In the genomic region with DNA sequence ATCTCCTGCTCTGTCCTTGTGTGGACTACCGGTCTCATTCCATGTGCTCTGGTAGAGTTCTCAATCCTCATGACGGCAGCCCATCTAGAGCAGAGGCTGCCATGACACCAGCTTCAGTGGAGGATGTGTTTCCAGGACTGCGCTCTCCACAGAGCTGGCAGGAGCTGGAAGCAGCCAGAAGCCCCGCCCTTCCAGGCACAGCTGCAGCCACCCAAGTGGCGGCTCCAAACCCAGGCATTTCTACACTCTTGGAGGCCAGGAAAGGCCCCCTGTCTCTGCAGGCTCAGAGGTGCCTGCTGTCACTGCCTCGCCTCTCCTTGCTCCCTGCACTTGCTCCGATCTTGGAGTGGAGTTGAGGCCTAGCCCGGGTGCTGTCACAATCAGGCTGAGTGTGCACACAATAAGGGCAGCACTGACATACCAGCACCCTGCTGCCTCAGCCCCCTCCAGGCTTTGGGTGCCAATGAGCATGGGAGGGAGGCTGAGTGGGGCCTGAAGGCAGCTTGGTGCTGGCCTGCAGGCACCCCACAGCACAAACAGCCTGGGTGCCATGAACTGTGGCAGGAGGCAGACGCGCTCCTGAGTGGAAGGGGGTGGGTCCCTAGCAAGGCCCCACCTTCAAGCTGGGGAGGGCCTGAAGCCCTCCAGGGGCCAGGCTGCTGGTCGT, we compare ENCODE assay signal across 1 cellular context.
TF ChIP-seq lines count a peak whose summit lies in the region.

No MANE protein-coding gene starts in this region.

TF ChIP-seq in K562, 482 proteins besides CTCF, POLR2A, EP300 and RAD21:
- TF ChIP-seq KLF1 (tag; IDR thresholded peaks at IDR 0.05) (no peak), POLR2G (IDR thresholded peaks at IDR 0.05; ENCODE audit: low read depth, low read length) (0 out of 2 replicates have a peak, but pooled peaks have one; percentile 22)
